In genomic region chr6:168138436-168138835, GRCh38 we compare ENCODE assay signal across 23 cellular contexts. TPM values are rescaled to one million over a fixed set of nuclear protein-coding genes. Genes with fewer than 3 reads are reported as not detected.
"Had no signal": no experiment of that assay in that cellular context is flagged by ENCODE, and none has a peak within 500 bp of the region (broad histone marks: within the 10 kb centered on the region; RNA-seq: fewer than 3 reads in every experiment).

No MANE protein-coding gene starts in this region.

- H3K27ac Mint-ChIP-seq: activated naive CD8-positive, alpha-beta T cell treated with anti-CD3 and anti-CD28 coated beads, Interleukin-2, amount 10 ng/mL, durations not matched to agents 7 days and 5 days; activated T-helper 17 cell treated with anti-CD3 and anti-CD28 coated beads, Interleukin-2, amount 50 U/mL, for 72 hours; naive thymus-derived CD4-positive, alpha-beta T cell had no signal

- ATAC-seq: activated T-helper 17 cell treated with anti-CD3 and anti-CD28 coated beads, Interleukin-2, amount 50 U/mL, for 72 hours; naive thymus-derived CD4-positive, alpha-beta T cell; pancreas; SK-N-SH treated with all-trans-retinoic acid at 6 μM for 48 hours had no signal

- H3K4me3 Mint-ChIP-seq: activated naive CD8-positive, alpha-beta T cell treated with anti-CD3 and anti-CD28 coated beads, Interleukin-2, amount 10 ng/mL, durations not matched to agents 7 days and 5 days; activated T-helper 17 cell treated with anti-CD3 and anti-CD28 coated beads, Interleukin-2, amount 50 U/mL, for 72 hours; naive thymus-derived CD4-positive, alpha-beta T cell had no signal

- H3K36me3 ChIP-seq: cardiac muscle cell, pancreas, tibial artery, vagina had no signal

- H3K9me3 ChIP-seq: pancreas, tibial artery, vagina had no signal

- DNase-seq: activated CD4-positive, alpha-beta T cell treated with anti-CD3 and anti-CD28 coated beads, Interleukin-2, amount 50 U/mL, for 1 hour; activated CD4-positive, CD25-positive, alpha-beta regulatory T cell treated with anti-CD3 and anti-CD28 coated beads, Interleukin-2, amount 50 U/mL, for 72 hours; activated naive CD4-positive, alpha-beta T cell treated with Interleukin-2 at 50 U/mL for 16 hours; activated naive CD8-positive, alpha-beta T cell treated with anti-CD3 and anti-CD28 coated beads, Interleukin-2, amount 10 ng/mL, durations not matched to agents 7 days and 5 days; activated T-cell treated with anti-CD3 and anti-CD28 coated beads, Interleukin-2, amount 50 U/mL, for 1 hour; amygdala; erythroblast; mesendoderm; naive thymus-derived CD4-positive, alpha-beta T cell; pancreas; stimulated activated CD4-positive, alpha-beta T cell treated with anti-CD3 and anti-CD28 coated beads, Interleukin-1b, Interleukin-23, amount 100 ng/mL, for 48 hours; stimulated activated naive CD4-positive, alpha-beta T cell treated with Interleukin-2 at 50 U/mL for 16 hours; T-helper 1 cell; T-helper 9 cell; tibial artery had no signal

- H3K4me3 ChIP-seq: cardiac muscle cell, dorsolateral prefrontal cortex, pancreas, tibial artery, vagina had no signal

- H3K4me1 Mint-ChIP-seq: activated naive CD8-positive, alpha-beta T cell treated with anti-CD3 and anti-CD28 coated beads, Interleukin-2, amount 10 ng/mL, durations not matched to agents 7 days and 5 days; activated T-helper 17 cell treated with anti-CD3 and anti-CD28 coated beads, Interleukin-2, amount 50 U/mL, for 72 hours had no signal

- H3K36me3 Mint-ChIP-seq: activated naive CD8-positive, alpha-beta T cell treated with anti-CD3 and anti-CD28 coated beads, Interleukin-2, amount 10 ng/mL, durations not matched to agents 7 days and 5 days; naive thymus-derived CD4-positive, alpha-beta T cell had no signal

- H3K4me1 ChIP-seq: pancreas, vagina had no signal

- H3K27me3 ChIP-seq: cardiac muscle cell, dorsolateral prefrontal cortex, pancreas, tibial artery, vagina had no signal

- H3K27ac ChIP-seq: cardiac muscle cell, dorsolateral prefrontal cortex, pancreas, tibial artery, vagina had no signal

- H3K9me3 Mint-ChIP-seq: activated naive CD8-positive, alpha-beta T cell treated with anti-CD3 and anti-CD28 coated beads, Interleukin-2, amount 10 ng/mL, durations not matched to agents 7 days and 5 days; activated T-helper 17 cell treated with anti-CD3 and anti-CD28 coated beads, Interleukin-2, amount 50 U/mL, for 72 hours had no signal

RNA-seq across cellular contexts. Expression of gene FRMD1, which starts 59.4 kb away (rescaled TPM):
- total RNA-seq: activated naive CD8-positive, alpha-beta T cell treated with anti-CD3 and anti-CD28 coated beads, Interleukin-2, amount 10 ng/mL, durations not matched to agents 7 days and 5 days; activated T-helper 17 cell treated with anti-CD3 and anti-CD28 coated beads, Interleukin-2, amount 50 U/mL, for 72 hours; frontal cortex; kidney epithelial cell; mucosa of gallbladder; naive thymus-derived CD4-positive, alpha-beta T cell; pancreas; vagina had no signal
- polyA plus RNA-seq: cardiac muscle cell; naive thymus-derived CD4-positive, alpha-beta T cell had no signal
